17 cellular contexts compared by ENCODE assay signal in genomic region chr10:6607187-6607586, GRCh38.
DNase-seq lines count a peak whose midpoint lies in the region; ATAC-seq lines count a peak whose summit lies in the region.
"Had no signal": no experiment of that assay in that cellular context is flagged by ENCODE, and none has a peak within 500 bp of the region (broad histone marks: within the 10 kb centered on the region; RNA-seq: fewer than 3 reads in every experiment).

No MANE protein-coding gene starts in this region.

- peak overlapping the region; percentile 74 to 84 for H3K27ac Mint-ChIP-seq in stimulated activated naive CD8-positive, alpha-beta T cell treated with anti-CD3 and anti-CD28 coated beads, Interleukin-15, amount 100 ng/mL, for 72 hours
- H3K27ac Mint-ChIP-seq: nephron had no signal

- no peaks in the 10 kb centered on the region for H3K27me3 ChIP-seq in effector memory CD4-positive, alpha-beta T cell (replicated peaks; ENCODE audit: control insufficient read depth, insufficient read depth, low read length, poor library complexity, severe bottlenecking)
- H3K27me3 ChIP-seq: tibial nerve had no signal

- H3K4me3 ChIP-seq in effector memory CD4-positive, alpha-beta T cell (ENCODE audit: insufficient read depth, low read depth, low read length, poor library complexity, severe bottlenecking): no peak overlapping the region
- H3K4me3 ChIP-seq: A549, heart right ventricle, tibial nerve had no signal

- H3K27me3 Mint-ChIP-seq in stimulated activated naive CD8-positive, alpha-beta T cell treated with anti-CD3 and anti-CD28 coated beads, Interleukin-15, amount 100 ng/mL, for 72 hours: no peaks in the 10 kb centered on the region

- peaks cover 9 to 13% of the 10 kb centered on the region in 2 donors for H3K9me3 Mint-ChIP-seq in stimulated activated naive CD8-positive, alpha-beta T cell treated with anti-CD3 and anti-CD28 coated beads, Interleukin-15, amount 100 ng/mL, for 72 hours

- H3K4me3 Mint-ChIP-seq in stimulated activated naive CD8-positive, alpha-beta T cell treated with anti-CD3 and anti-CD28 coated beads, Interleukin-15, amount 100 ng/mL, for 72 hours: peak overlapping the region; percentile 15 to 25
- H3K4me3 Mint-ChIP-seq: nephron had no signal

- ATAC-seq in stimulated activated naive CD8-positive, alpha-beta T cell treated with anti-CD3 and anti-CD28 coated beads, Interleukin-15, amount 100 ng/mL, for 72 hours: peak; percentile 97
- ATAC-seq: A549, HCT116, left lobe of liver had no signal

- peaks cover 11% of the 10 kb centered on the region for H3K4me1 ChIP-seq in effector memory CD4-positive, alpha-beta T cell (ENCODE audit: control insufficient read depth, insufficient read depth, low read length, poor library complexity, severe bottlenecking)
- H3K4me1 ChIP-seq: A549, tibial nerve had no signal

- H3K27ac ChIP-seq in effector memory CD4-positive, alpha-beta T cell (ENCODE audit: insufficient read depth, low read length, poor library complexity, severe bottlenecking): peak overlapping the region; percentile 65
- H3K27ac ChIP-seq: A549, tibial nerve had no signal

- H3K9me3 ChIP-seq in effector memory CD4-positive, alpha-beta T cell (ENCODE audit: control insufficient read depth, low read length): no peaks in the 10 kb centered on the region
- H3K9me3 ChIP-seq: A549, heart right ventricle had no signal

- peaks cover 14% of the 10 kb centered on the region for H3K36me3 ChIP-seq in effector memory CD4-positive, alpha-beta T cell (ENCODE audit: control insufficient read depth, insufficient read depth, low read length)
- H3K36me3 ChIP-seq: heart right ventricle, tibial nerve had no signal

- peaks cover 74% of the 10 kb centered on the region for H3K4me1 Mint-ChIP-seq in stimulated activated naive CD8-positive, alpha-beta T cell treated with anti-CD3 and anti-CD28 coated beads, Interleukin-15, amount 100 ng/mL, for 72 hours

- DNase-seq in activated T-cell treated with anti-CD3 and anti-CD28 coated beads for 48 hours (ENCODE audit: low read depth) (peak; percentile 43), activated T-cell treated with anti-CD3 and anti-CD28 coated beads for 4 hours (no peak), NCI-H748 (lab: John Stamatoyannopoulos, UW; ENCODE audit: unreplicated experiment) (no peak), NCI-H2227 (lab: John Stamatoyannopoulos, UW; ENCODE audit: unreplicated experiment) (no peak), DMS153 (lab: John Stamatoyannopoulos, UW) (no peak)
- peak; percentile 31 for DNase-seq in activated CD8-positive, alpha-beta memory T cell treated with anti-CD3 and anti-CD28 coated beads, Interleukin-2, amount 50 U/mL, for 4 hours
- DNase-seq in effector memory CD4-positive, alpha-beta T cell: peak in 2 of 3 donors; percentile 5 to 29
- peak in 1 of 2 donors; percentile 49 for DNase-seq in stimulated activated naive CD8-positive, alpha-beta T cell treated with anti-CD3 and anti-CD28 coated beads, Interleukin-15, amount 100 ng/mL, for 72 hours
- DNase-seq: cerebellar nuclear complex, heart right ventricle, NCI-H1694, NCI-H526 had no signal

Comparison
In these comparisons a context has a peak if more than half of its experiments do, and no peak if none do; other contexts are left out.
1. DNase-seq: peak in activated T-cell treated with anti-CD3 and anti-CD28 coated beads for 48 hours (single experiment), activated CD8-positive, alpha-beta memory T cell treated with anti-CD3 and anti-CD28 coated beads, Interleukin-2, amount 50 U/mL, for 4 hours (single experiment) and effector memory CD4-positive, alpha-beta T cell (2 of 3); none in activated T-cell treated with anti-CD3 and anti-CD28 coated beads for 4 hours (single experiment), NCI-H748 (single experiment), NCI-H2227 (single experiment) and DMS153 (single experiment).